ENCODE assay signal across 2 cellular contexts in genomic region chr5:93607367-93608258, GRCh38.
A peak's percentile ranks its signal among the peaks of the same experiment; 100 is the strongest.
TF ChIP-seq lines count a peak whose summit lies in the region.

No MANE protein-coding gene starts in this region.

TF ChIP-seq in PFSK-1, 5 proteins besides CTCF, POLR2A, EP300 and RAD21 (continued from another document):
- peak; percentile 4 to 48; a peak in 1 of 4 replicates for TF ChIP-seq REST (IDR thresholded peaks at IDR 0.05; ENCODE audit: insufficient read depth in 1 of 2, low read depth in 2 of 2, low read length in 2 of 2)

TF ChIP-seq in H1, 55 proteins besides CTCF, POLR2A, EP300 and RAD21 (continued from another document):
- TF ChIP-seq MAX (IDR thresholded peaks at IDR 0.05): no peak
- TF ChIP-seq EGR1 (IDR thresholded peaks at IDR 0.05; ENCODE audit: borderline replicate concordance, low read depth, low read length): peak; percentile 91
- TF ChIP-seq EZH2 (IDR thresholded peaks at IDR 0.05; ENCODE audit: low read depth, low read length, severe bottlenecking): peak; percentile 74
- peak; percentile 61 for TF ChIP-seq CHD7 (IDR thresholded peaks at IDR 0.05; ENCODE audit: insufficient replicate concordance, low read length)
- TF ChIP-seq RXRA (IDR thresholded peaks at IDR 0.05; ENCODE audit: insufficient read depth, low read depth, low read length): no peak
- TF ChIP-seq NRF1 (IDR thresholded peaks at IDR 0.05; ENCODE audit: low read depth, low read length): no peak
- TF ChIP-seq SIN3A (conservative IDR thresholded peaks at IDR 0.05 in 1 of 2, IDR thresholded peaks at IDR 0.05 in 1 of 2; ENCODE audit: low read depth in 1 of 2, low read length in 2 of 2): 0 out of 4 replicates have a peak, but pooled peaks have one; percentile 47 to 69
- TF ChIP-seq JUND (IDR thresholded peaks at IDR 0.05; ENCODE audit: low read length): no peak
- TF ChIP-seq SP1 (IDR thresholded peaks at IDR 0.05; ENCODE audit: low read depth, low read length): peak; percentile 83
- TF ChIP-seq CTBP2 (IDR thresholded peaks at IDR 0.05; ENCODE audit: borderline replicate concordance, insufficient read depth, insufficient read length, low read length): peak; percentile 99
- peak; percentile 80 for TF ChIP-seq ASH2L (IDR thresholded peaks at IDR 0.05; ENCODE audit: low read length)
- peak; percentile 88 for TF ChIP-seq TCF12 (IDR thresholded peaks at IDR 0.05; ENCODE audit: low read depth, low read length)
- TF ChIP-seq SUZ12 (IDR thresholded peaks at IDR 0.05; ENCODE audit: low read length): peak; percentile 89
- TF ChIP-seq TAF7 (optimal IDR thresholded peaks at IDR 0.05; ENCODE audit: borderline replicate concordance, low read depth, low read length): no peak
- TF ChIP-seq KDM1A (IDR thresholded peaks at IDR 0.05; ENCODE audit: borderline replicate concordance, low read length): peak; percentile 43; the same call in 1 of the 2 replicates
- no peak for TF ChIP-seq SAP30 (IDR thresholded peaks at IDR 0.05; ENCODE audit: insufficient read depth, insufficient replicate concordance, low read length)
- no peak for TF ChIP-seq JUN (IDR thresholded peaks at IDR 0.05; ENCODE audit: low read depth, low read length)
- TF ChIP-seq CEBPB (IDR thresholded peaks at IDR 0.05; ENCODE audit: low read depth, low read length): no peak
- TF ChIP-seq HDAC6 (IDR thresholded peaks at IDR 0.05; ENCODE audit: low read depth, low read length): no peak
- no peak for TF ChIP-seq KDM5A (IDR thresholded peaks at IDR 0.05; ENCODE audit: low read length)
